In the genomic region with DNA sequence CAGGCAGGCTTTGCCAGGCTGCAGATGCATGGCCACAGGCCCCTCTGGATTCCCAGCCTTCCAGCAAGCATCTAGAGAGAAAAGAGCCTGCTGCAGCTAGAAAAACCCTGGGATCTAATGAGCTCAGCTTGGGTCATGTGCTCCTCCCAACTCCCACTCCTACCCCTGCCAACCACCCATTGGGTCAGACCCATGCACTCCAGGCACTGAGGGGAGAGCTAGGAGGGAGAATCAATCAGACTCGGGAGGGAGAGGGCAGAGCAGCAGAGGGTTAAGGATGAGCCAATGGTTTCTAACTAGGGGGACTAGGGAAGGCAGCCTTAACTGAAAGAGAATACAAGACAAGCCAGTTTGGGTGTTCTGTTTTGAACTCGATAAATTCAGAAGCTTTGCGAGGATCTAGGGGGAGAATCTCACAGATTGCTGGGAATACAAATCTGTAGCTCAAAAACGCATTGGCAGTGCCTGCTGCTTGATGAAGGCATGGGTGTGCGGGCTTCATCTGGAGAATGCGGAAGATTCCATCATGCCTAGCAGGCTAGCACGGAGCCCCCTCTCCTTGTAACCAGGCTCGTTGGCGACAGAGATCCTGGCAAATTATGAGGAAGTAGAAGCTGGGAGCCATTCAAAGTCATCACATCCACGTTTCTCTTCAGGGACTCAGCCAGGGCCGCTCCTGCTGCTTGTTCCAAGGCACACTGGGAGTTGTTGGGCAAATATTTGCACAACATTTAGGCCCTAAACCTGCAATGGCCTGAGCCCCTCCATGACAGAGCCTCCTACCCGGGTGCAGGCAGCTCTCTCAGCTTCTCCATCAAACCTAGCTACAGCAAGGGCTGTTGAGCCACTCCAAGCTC, we compare ENCODE assay signal across 9 cellular contexts. TPM values are rescaled to one million over a fixed set of nuclear protein-coding genes. Genes with fewer than 3 reads are reported as not detected.
A peak's percentile ranks its signal among the peaks of the same experiment; 100 is the strongest.
DNase-seq lines count a peak whose midpoint lies in the region; ATAC-seq and TF ChIP-seq lines count a peak whose summit lies in the region.
"Had no signal": no experiment of that assay in that cellular context is flagged by ENCODE, and none has a peak within 500 bp of the region (broad histone marks: within the 10 kb centered on the region; RNA-seq: fewer than 3 reads in every experiment).

No MANE protein-coding gene starts in this region.

- no peaks in the 10 kb centered on the region for H3K27me3 Mint-ChIP-seq in CD4-positive, alpha-beta T cell
- H3K27me3 Mint-ChIP-seq in dendritic cell treated with granulocyte-macrophage colony-stimulating factor and Interleukin-4, amounts not matched to agents 40 ng/mL and 50 ng/mL, for 4 days = no peaks in the 10 kb centered on the region

- no peak overlapping the region for H3K14ac ChIP-seq in neuronal stem cell (ENCODE audit: low read length)

- no peaks in the 10 kb centered on the region for H3K79me1 ChIP-seq in neuronal stem cell (ENCODE audit: low read depth, low read length)

- TF ChIP-seq CTCF in CD4-positive, alpha-beta T cell (IDR thresholded peaks at IDR 0.05) = no peak
- TF ChIP-seq CTCF in GM10266 (IDR thresholded peaks at IDR 0.05; ENCODE audit: control insufficient read depth, insufficient read depth, low read depth, missing control alignments) = no peak

- CTCF ChIA-PET in CD4-positive, alpha-beta T cell (lab: Charles Lee) = interaction anchor here (0.8 to 6.1 kb wide), 7 partner anchors 22 to 206 kb away, joined by 3 to 33 read pairs (median 3); no protein-coding TSS in a partner anchor

- no peak overlapping the region for H3K4ac ChIP-seq in neuronal stem cell (ENCODE audit: low read length)

- POLR2A ChIA-PET in CD4-positive, alpha-beta T cell (lab: Charles Lee) = interaction anchor here (1.1 to 6.1 kb wide), 5 partner anchors 22 to 197 kb away, joined by 3 to 109 read pairs (median 14); no protein-coding TSS in a partner anchor

- H3K9me3 ChIP-seq in CD4-positive, alpha-beta T cell (ENCODE audit: control insufficient read depth, low read length) = no peaks in the 10 kb centered on the region
- H3K9me3 ChIP-seq in neuronal stem cell (replicated peaks in 1 of 2; ENCODE audit: control insufficient read depth in 2 of 2, insufficient read depth in 1 of 2, low read depth in 1 of 2, low read length in 2 of 2) = no peaks in the 10 kb centered on the region

- WGBS in neuronal stem cell (ENCODE audit: extremely low coverage in 2 of 2, insufficient read length in 2 of 2, insufficient replicate concordance in 1 of 2), 2 donors = no CpG with 5 or more reads among the region's 12 CpGs

- peak overlapping the region; percentile 94 for H3K27ac ChIP-seq in CD4-positive, alpha-beta T cell (ENCODE audit: low read depth, low read length)
- H3K27ac ChIP-seq in neuronal stem cell (replicated peaks; ENCODE audit: low read length) = no peak overlapping the region
- H3K27ac ChIP-seq: parathyroid adenoma had no signal

- H3K9me3 Mint-ChIP-seq in CD4-positive, alpha-beta T cell = no peaks in the 10 kb centered on the region
- no peaks in the 10 kb centered on the region for H3K9me3 Mint-ChIP-seq in dendritic cell treated with granulocyte-macrophage colony-stimulating factor and Interleukin-4, amounts not matched to agents 40 ng/mL and 50 ng/mL, for 4 days

- peak overlapping the region; percentile 56 for H3K18ac ChIP-seq in neuronal stem cell (ENCODE audit: low read length)

- peaks cover 65% of the 10 kb centered on the region for H3K4me1 Mint-ChIP-seq in CD4-positive, alpha-beta T cell (ENCODE audit: low read depth)
- peaks cover 84% of the 10 kb centered on the region for H3K4me1 Mint-ChIP-seq in dendritic cell treated with granulocyte-macrophage colony-stimulating factor and Interleukin-4, amounts not matched to agents 40 ng/mL and 50 ng/mL, for 4 days (ENCODE audit: low read depth)

- H3K4me3 Mint-ChIP-seq in CD4-positive, alpha-beta T cell = peak overlapping the region; percentile 5
- H3K4me3 Mint-ChIP-seq in dendritic cell treated with granulocyte-macrophage colony-stimulating factor and Interleukin-4, amounts not matched to agents 40 ng/mL and 50 ng/mL, for 4 days = no peak overlapping the region

- no peak overlapping the region for H4K8ac ChIP-seq in neuronal stem cell (ENCODE audit: low read depth, low read length)

- intact Hi-C loops in CD4-positive, alpha-beta T cell (cut with DNase I, micrococcal nuclease) = loop anchor here (2.0 to 5.0 kb wide), 4 partner anchors 15 to 193 kb away; partner anchors contain the start of gene ARF6 (in 1 of the 2)
- intact Hi-C loops in dendritic cell treated with granulocyte-macrophage colony-stimulating factor and Interleukin-4, amounts not matched to agents 40 ng/mL and 50 ng/mL, for 4 days (cut with micrococcal nuclease) = loop anchor here (5.0 to 10.0 kb wide), 3 partner anchors 37 to 168 kb away; partner anchors contain the start of gene ARF6

- H3K9ac ChIP-seq in neuronal stem cell (ENCODE audit: low read depth, low read length, poor library complexity) = peak overlapping the region; percentile 12
- H3K9ac ChIP-seq: parathyroid adenoma had no signal

- H2BK15ac ChIP-seq in neuronal stem cell (ENCODE audit: low read length) = no peak overlapping the region

- peak overlapping the region; percentile 75 for H2AFZ ChIP-seq in neuronal stem cell (ENCODE audit: low read length)
- H2AFZ ChIP-seq: parathyroid adenoma had no signal

- H3K4me3 ChIP-seq in neuronal stem cell (ENCODE audit: low read length in 2 of 2) = no peak overlapping the region

- H4K91ac ChIP-seq in neuronal stem cell (ENCODE audit: low read depth, low read length, poor library complexity) = no peak overlapping the region

- H3K36me3 Mint-ChIP-seq in CD4-positive, alpha-beta T cell (ENCODE audit: low read depth) = no peaks in the 10 kb centered on the region
- H3K36me3 Mint-ChIP-seq in dendritic cell treated with granulocyte-macrophage colony-stimulating factor and Interleukin-4, amounts not matched to agents 40 ng/mL and 50 ng/mL, for 4 days (ENCODE audit: low read depth) = no peaks in the 10 kb centered on the region

- peak overlapping the region; percentile 91 for H3K27ac Mint-ChIP-seq in CD4-positive, alpha-beta T cell
- H3K27ac Mint-ChIP-seq in dendritic cell treated with granulocyte-macrophage colony-stimulating factor and Interleukin-4, amounts not matched to agents 40 ng/mL and 50 ng/mL, for 4 days = peak overlapping the region; percentile 85

- H2AK5ac ChIP-seq in neuronal stem cell (ENCODE audit: low read depth, low read length) = no peak overlapping the region

- no peak overlapping the region for H2BK120ac ChIP-seq in neuronal stem cell (ENCODE audit: low read depth, low read length)

- H3K36me3 ChIP-seq in neuronal stem cell (replicated peaks in 1 of 2; ENCODE audit: control insufficient read depth in 2 of 2, insufficient read depth in 2 of 2, low read length in 2 of 2) = no peaks in the 10 kb centered on the region

- H3K23ac ChIP-seq in neuronal stem cell (ENCODE audit: low read depth, low read length, poor library complexity) = no peak overlapping the region

- peaks cover 11% of the 10 kb centered on the region in 2 donors for H3K4me1 ChIP-seq in neuronal stem cell (ENCODE audit: control insufficient read depth in 2 of 2, insufficient read depth in 1 of 2, low read depth in 1 of 2, low read length in 2 of 2)
- H3K4me1 ChIP-seq: parathyroid adenoma had no signal

- no peak for ATAC-seq in CD4-positive, alpha-beta T cell (ENCODE audit: poor library complexity)
- no peak for ATAC-seq in GM21447 (IDR thresholded peaks at IDR 0.05; ENCODE audit: unreplicated experiment)
- ATAC-seq in HG03139 (IDR thresholded peaks at IDR 0.05; ENCODE audit: unreplicated experiment) = no peak

- no peak overlapping the region for H3K4me2 ChIP-seq in neuronal stem cell (ENCODE audit: insufficient read depth, low read length, poor library complexity, severe bottlenecking)

- H2BK5ac ChIP-seq in neuronal stem cell (ENCODE audit: low read length) = no peak overlapping the region

- no peaks in the 10 kb centered on the region for H3K27me3 ChIP-seq in CD4-positive, alpha-beta T cell (ENCODE audit: control insufficient read depth, insufficient read depth, low read length)
- no peaks in the 10 kb centered on the region for H3K27me3 ChIP-seq in neuronal stem cell (ENCODE audit: control insufficient read depth in 3 of 3, insufficient read depth in 3 of 3, low read depth in 1 of 3, low read length in 3 of 3)

- no peak for DNase-seq in CD4-positive, alpha-beta T cell
- DNase-seq in NCI-H1092 treated with DMSO at 0.1 percent for 48 hours (lab: John Stamatoyannopoulos, UW) (peak; percentile 33), neuronal stem cell (ENCODE audit: low spot score) (no peak), GM10266 (ENCODE audit: extremely low spot score) (no peak), germinal center (ENCODE audit: low spot score) (no peak)

- H2BK12ac ChIP-seq in neuronal stem cell (ENCODE audit: low read length) = no peak overlapping the region

RNA-seq across cellular contexts. Expression of gene VCPKMT, which starts 56.4 kb away (rescaled TPM):
- total RNA-seq in CD4-positive, alpha-beta T cell = 10 to 100 TPM; 30.4 to 32.4 TPM
- polyA plus RNA-seq in neuronal stem cell (2013, experiment 1 of 2) = 9.6 TPM
- 9.6 TPM for polyA plus RNA-seq in neuronal stem cell (2013, experiment 2 of 2)
